Comparison of ENCODE assay signal across 9 cellular contexts in the genomic region with DNA sequence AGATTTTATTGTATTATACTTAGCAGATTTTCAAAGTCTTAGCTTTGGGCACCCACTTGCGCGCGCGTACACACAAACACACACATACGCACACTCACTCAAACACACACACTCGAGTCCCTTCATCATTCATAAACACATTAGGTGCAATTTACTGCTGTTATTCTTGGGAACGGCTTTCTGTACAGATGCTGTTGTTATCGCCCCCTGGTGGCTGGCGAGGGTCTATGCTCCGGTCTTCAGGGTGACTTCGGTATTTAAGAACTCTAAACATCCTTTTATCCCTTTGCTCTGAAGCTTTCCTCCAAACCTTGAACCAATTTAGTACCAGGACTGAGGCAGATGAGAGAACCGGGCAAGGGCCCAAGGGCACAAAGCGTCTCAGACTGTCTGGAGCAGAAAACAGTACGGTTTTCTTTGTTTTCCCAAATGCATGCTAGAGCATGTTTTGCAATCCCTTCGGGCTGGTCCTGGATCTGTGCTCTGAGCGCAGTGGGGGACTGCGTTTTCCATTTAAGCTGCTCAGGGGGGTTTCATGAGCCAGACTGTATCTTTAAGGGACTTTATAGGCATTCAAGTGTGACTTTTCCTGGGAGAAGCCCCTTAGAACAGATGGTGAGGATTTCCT. TPM values are rescaled to one million over a fixed set of nuclear protein-coding genes. Genes with fewer than 3 reads are reported as not detected.
DNase-seq lines count a peak whose midpoint lies in the region; ATAC-seq and TF ChIP-seq lines count a peak whose summit lies in the region.
"Had no signal": no experiment of that assay in that cellular context is flagged by ENCODE, and none has a peak within 500 bp of the region (broad histone marks: within the 10 kb centered on the region; RNA-seq: fewer than 3 reads in every experiment).

No MANE protein-coding gene starts in this region.

- CTCF ChIA-PET in BJ (lab: Yijun Ruan, JAX) = interaction anchor here (0.6 to 4.9 kb wide), 35 partner anchors 7 to 623 kb away, joined by 3 to 34 read pairs (median 4); no protein-coding TSS in a partner anchor
- CTCF ChIA-PET in activated CD8-positive, alpha-beta T cell treated with anti-CD3 and anti-CD28 coated beads, Interleukin-2, amount 10 ng/mL, durations not matched to agents 7 days and 5 days (lab: Charles Lee) = interaction anchor here (0.6 to 1.3 kb wide), 4 partner anchors 11 to 623 kb away, joined by 3 to 5 read pairs (median 3); no protein-coding TSS in a partner anchor

- no peak overlapping the region for H3K4me3 Mint-ChIP-seq in activated CD8-positive, alpha-beta T cell treated with anti-CD3 and anti-CD28 coated beads, Interleukin-2, amount 10 ng/mL, durations not matched to agents 7 days and 5 days
- H3K4me3 Mint-ChIP-seq in natural killer cell = no peak overlapping the region
- H3K4me3 Mint-ChIP-seq: T-helper 1 cell treated with Interleukin-12 subunit alpha and Interleukin-12 subunit beta and Interleukin-4 antibody, amounts not matched to agents 30 μg/mL and 1 μg/mL, for 36 hours had no signal

- H3K27me3 ChIP-seq in BJ (ENCODE audit: control insufficient read depth, insufficient read depth, low read length) = peaks cover 6% of the 10 kb centered on the region
- peaks cover 0 to 89% (median 3%) of the 10 kb centered on the region in 4 donors for H3K27me3 ChIP-seq in esophagus squamous epithelium
- peaks cover 50% of the 10 kb centered on the region for H3K27me3 ChIP-seq in suprapubic skin

- H3K4me3 ChIP-seq in BJ (ENCODE audit: low read depth, low read length) = no peak overlapping the region
- no peak overlapping the region for H3K4me3 ChIP-seq in esophagus squamous epithelium
- no peak overlapping the region for H3K4me3 ChIP-seq in suprapubic skin

- no peaks in the 10 kb centered on the region for H3K36me3 Mint-ChIP-seq in activated CD8-positive, alpha-beta T cell treated with anti-CD3 and anti-CD28 coated beads, Interleukin-2, amount 10 ng/mL, durations not matched to agents 7 days and 5 days (ENCODE audit: low read depth)
- no peaks in the 10 kb centered on the region for H3K36me3 Mint-ChIP-seq in natural killer cell

- H3K27ac Mint-ChIP-seq in activated CD8-positive, alpha-beta T cell treated with anti-CD3 and anti-CD28 coated beads, Interleukin-2, amount 10 ng/mL, durations not matched to agents 7 days and 5 days = no peak overlapping the region
- no peak overlapping the region for H3K27ac Mint-ChIP-seq in natural killer cell
- H3K27ac Mint-ChIP-seq: T-helper 1 cell treated with Interleukin-12 subunit alpha and Interleukin-12 subunit beta and Interleukin-4 antibody, amounts not matched to agents 30 μg/mL and 1 μg/mL, for 36 hours had no signal

- intact Hi-C loops in esophagus squamous epithelium (cut with DNase I) = loop anchor here (5.0 kb wide), 1 partner anchor 315 kb away; no protein-coding TSS in a partner anchor
- intact Hi-C loops in natural killer cell (cut with micrococcal nuclease) = loop anchor here (1.0 to 10.0 kb wide), 2 partner anchors 598 to 623 kb away; no protein-coding TSS in a partner anchor

- ATAC-seq in GM18520 (IDR thresholded peaks at IDR 0.05; ENCODE audit: unreplicated experiment) = peak; percentile 74
- ATAC-seq in HG03139 (IDR thresholded peaks at IDR 0.05; ENCODE audit: unreplicated experiment) = peak; percentile 82
- peak; percentile 58 for ATAC-seq in activated CD8-positive, alpha-beta T cell treated with anti-CD3 and anti-CD28 coated beads, Interleukin-2, amount 10 ng/mL, durations not matched to agents 7 days and 5 days
- ATAC-seq in natural killer cell = peak in 2 of 3 donors; percentile 51 to 54

- no peak overlapping the region for H3K27ac ChIP-seq in esophagus squamous epithelium
- H3K27ac ChIP-seq in suprapubic skin = peak overlapping the region; percentile 5

- TF ChIP-seq POLR2A in esophagus squamous epithelium (IDR thresholded peaks at IDR 0.05) = no peak
- TF ChIP-seq POLR2A in suprapubic skin (IDR thresholded peaks at IDR 0.05) = no peak

- no peak for TF ChIP-seq EP300 in suprapubic skin (IDR thresholded peaks at IDR 0.05)

- TF ChIP-seq CTCF in BJ (IDR thresholded peaks at IDR 0.05; ENCODE audit: insufficient read depth, low read depth, low read length) = peak; percentile 92
- TF ChIP-seq CTCF in esophagus squamous epithelium (IDR thresholded peaks at IDR 0.05) = peak; percentile 64 to 91 (median 83)
- peak; percentile 56 for TF ChIP-seq CTCF in natural killer cell (IDR thresholded peaks at IDR 0.05)
- TF ChIP-seq CTCF in suprapubic skin (IDR thresholded peaks at IDR 0.05) = peak; percentile 80 to 85

- peaks cover 46% of the 10 kb centered on the region for H3K27me3 Mint-ChIP-seq in activated CD8-positive, alpha-beta T cell treated with anti-CD3 and anti-CD28 coated beads, Interleukin-2, amount 10 ng/mL, durations not matched to agents 7 days and 5 days (ENCODE audit: low read depth)
- H3K27me3 Mint-ChIP-seq in natural killer cell (ENCODE audit: low read depth in 2 of 2) = peaks cover 38 to 54% of the 10 kb centered on the region in 2 donors

- POLR2A ChIA-PET in BJ (lab: Charles Lee) = no interaction called here
- POLR2A ChIA-PET in activated CD8-positive, alpha-beta T cell treated with anti-CD3 and anti-CD28 coated beads, Interleukin-2, amount 10 ng/mL, durations not matched to agents 7 days and 5 days (lab: Charles Lee) = no interaction called here

- DNase-seq in BJ (ENCODE audit: low read depth) = peak; percentile 45
- DNase-seq in NCI-H526 treated with DMSO at 0.1 percent for 48 hours (lab: John Stamatoyannopoulos, UW) = peak; percentile 26
- peak; percentile 70 for DNase-seq in activated CD8-positive, alpha-beta T cell treated with anti-CD3 and anti-CD28 coated beads, Interleukin-2, amount 10 ng/mL, durations not matched to agents 7 days and 5 days
- DNase-seq in esophagus squamous epithelium (lab: John Stamatoyannopoulos, UW) = no peak
- DNase-seq in natural killer cell = no peak
- DNase-seq in suprapubic skin (ENCODE audit: low spot score in 2 of 2) = peak in 1 of 2 donors; percentile 87

- peaks cover 8% of the 10 kb centered on the region for H3K4me1 Mint-ChIP-seq in activated CD8-positive, alpha-beta T cell treated with anti-CD3 and anti-CD28 coated beads, Interleukin-2, amount 10 ng/mL, durations not matched to agents 7 days and 5 days (ENCODE audit: low read depth)
- peaks cover 6 to 9% of the 10 kb centered on the region in 2 donors for H3K4me1 Mint-ChIP-seq in natural killer cell

- H3K9me3 Mint-ChIP-seq in activated CD8-positive, alpha-beta T cell treated with anti-CD3 and anti-CD28 coated beads, Interleukin-2, amount 10 ng/mL, durations not matched to agents 7 days and 5 days (ENCODE audit: insufficient read depth) = no peaks in the 10 kb centered on the region
- H3K9me3 Mint-ChIP-seq in natural killer cell = no peaks in the 10 kb centered on the region
- H3K9me3 Mint-ChIP-seq: T-helper 1 cell treated with Interleukin-12 subunit alpha and Interleukin-12 subunit beta and Interleukin-4 antibody, amounts not matched to agents 30 μg/mL and 1 μg/mL, for 36 hours had no signal

- H3K36me3 ChIP-seq in BJ (ENCODE audit: control insufficient read depth, insufficient read depth, low read length) = 0 out of 2 replicates have a peak, but pooled peaks cover 1% of the 10 kb centered on the region
- H3K36me3 ChIP-seq in esophagus squamous epithelium = no peaks in the 10 kb centered on the region
- H3K36me3 ChIP-seq in suprapubic skin = no peaks in the 10 kb centered on the region

- H3K4me1 ChIP-seq in esophagus squamous epithelium = peaks cover 0 to 48% (median 18%) of the 10 kb centered on the region in 3 donors
- peaks cover 39% of the 10 kb centered on the region for H3K4me1 ChIP-seq in suprapubic skin

- H3K9me3 ChIP-seq in esophagus squamous epithelium (no peaks in the 10 kb centered on the region), suprapubic skin (no peaks in the 10 kb centered on the region)

- WGBS in esophagus squamous epithelium, 2 donors = 5 to 16% methylated on average over 14 to 17 of the region's 17 CpGs
- WGBS in suprapubic skin = 12% methylated on average over 17 of the region's 17 CpGs

RNA-seq across cellular contexts. Expression of a gene that starts 1.7 kb away (rescaled TPM):
- polyA plus RNA-seq in BJ (2011; rRNA removed) = 18.1 and 26.8 TPM in 2 replicates
- polyA minus RNA-seq in BJ (2011; rRNA and poly(A)+ RNA removed) = 30.5 and 39.7 TPM in 2 replicates
- not detected for total RNA-seq in activated CD8-positive, alpha-beta T cell treated with anti-CD3 and anti-CD28 coated beads, Interleukin-2, amount 10 ng/mL, durations not matched to agents 7 days and 5 days
- total RNA-seq in esophagus squamous epithelium = 10 to 100 TPM in 1 of 4 donors, 1 to 10 TPM in 2, under 1 TPM in 1; 0.72 to 37.4 (median 5.3) TPM
- under 1 TPM in 2 of 3 donors, not detected in 1; 0.34 to 0.80 TPM for total RNA-seq in natural killer cell
- total RNA-seq in suprapubic skin = 10 to 100 TPM; 10.8 to 30.8 (median 18.4) TPM

Comparison
In these comparisons a context has a peak if more than half of its experiments do, and no peak if none do; other contexts are left out.
1. DNase-seq: peak in BJ (single experiment), NCI-H526 treated with DMSO at 0.1 percent for 48 hours (single experiment) and activated CD8-positive, alpha-beta T cell treated with anti-CD3 and anti-CD28 coated beads, Interleukin-2, amount 10 ng/mL, durations not matched to agents 7 days and 5 days (single experiment); none in esophagus squamous epithelium (single experiment) and natural killer cell (single experiment).
2. Peak in every context shown above with its lines, with median percentiles within 50 percentile points of each other: CTCF ChIP-seq and ATAC-seq.